In genomic region chr20:1637226-1637625, GRCh38 we compare ENCODE assay signal across 1 cellular context.
TF ChIP-seq lines count a peak whose summit lies in the region.

No MANE protein-coding gene starts in this region.

TF ChIP-seq in endothelial cell of umbilical vein, 7 proteins besides CTCF, POLR2A, EP300 and RAD21:
- TF ChIP-seq FOS (IDR thresholded peaks at IDR 0.05; ENCODE audit: borderline replicate concordance, insufficient read depth, low read length) (no peak), EZH2 (IDR thresholded peaks at IDR 0.05; ENCODE audit: borderline replicate concordance, low read depth, low read length, severe bottlenecking) (no peak), JUN (IDR thresholded peaks at IDR 0.05; ENCODE audit: borderline replicate concordance, insufficient read depth, insufficient read length, low read depth) (no peak), POLR2AphosphoS5 (IDR thresholded peaks at IDR 0.05; ENCODE audit: insufficient read depth, low read depth, low read length) (no peak), GATA2 (IDR thresholded peaks at IDR 0.05; ENCODE audit: insufficient read depth, insufficient read length, low read depth, low read length) (no peak), MYC (IDR thresholded peaks at IDR 0.05; ENCODE audit: low read depth, low read length) (no peak)
- TF ChIP-seq, protein P1, sequence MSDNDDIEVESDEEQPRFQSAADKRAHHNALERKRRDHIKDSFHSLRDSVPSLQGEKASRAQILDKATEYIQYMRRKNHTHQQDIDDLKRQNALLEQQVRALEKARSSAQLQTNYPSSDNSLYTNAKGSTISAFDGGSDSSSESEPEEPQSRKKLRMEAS (IDR thresholded peaks at IDR 0.05; ENCODE audit: insufficient read depth, insufficient read length) = no peak
TF ChIP-seq in endothelial cell of umbilical vein: peak in this region for 0.
